1 cellular context compared by ENCODE assay signal in the genomic region with DNA sequence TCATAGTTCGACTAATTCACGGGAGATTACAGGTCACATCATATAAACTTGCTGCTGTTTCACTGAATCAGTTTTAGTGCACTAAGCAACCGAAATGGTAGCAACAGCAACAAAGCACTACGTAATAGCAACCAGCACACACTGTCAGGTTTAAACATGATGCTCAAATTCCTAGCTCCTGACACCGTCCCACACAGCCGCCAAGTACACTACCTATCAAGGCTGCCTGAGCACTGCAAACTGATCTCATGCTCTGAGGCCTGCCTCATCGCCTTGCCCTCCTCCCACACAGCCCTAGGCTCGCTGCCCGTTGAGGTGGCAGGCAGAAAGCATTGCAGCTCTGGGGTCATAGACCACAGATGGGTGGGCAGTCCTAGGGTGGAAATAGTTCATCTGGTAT.
TF ChIP-seq lines count a peak whose summit lies in the region.

No MANE protein-coding gene starts in this region.

TF ChIP-seq in GM12878, 131 proteins besides CTCF, POLR2A, EP300 and RAD21:
- TF ChIP-seq CHD1 (IDR thresholded peaks at IDR 0.05; ENCODE audit: low read depth, low read length) (no peak), IKZF1 (conservative IDR thresholded peaks at IDR 0.05) (0 out of 2 replicates have a peak, but pooled peaks have one; percentile 19)
TF ChIP-seq in GM12878: peak in this region for 1.
